In the genomic region with DNA sequence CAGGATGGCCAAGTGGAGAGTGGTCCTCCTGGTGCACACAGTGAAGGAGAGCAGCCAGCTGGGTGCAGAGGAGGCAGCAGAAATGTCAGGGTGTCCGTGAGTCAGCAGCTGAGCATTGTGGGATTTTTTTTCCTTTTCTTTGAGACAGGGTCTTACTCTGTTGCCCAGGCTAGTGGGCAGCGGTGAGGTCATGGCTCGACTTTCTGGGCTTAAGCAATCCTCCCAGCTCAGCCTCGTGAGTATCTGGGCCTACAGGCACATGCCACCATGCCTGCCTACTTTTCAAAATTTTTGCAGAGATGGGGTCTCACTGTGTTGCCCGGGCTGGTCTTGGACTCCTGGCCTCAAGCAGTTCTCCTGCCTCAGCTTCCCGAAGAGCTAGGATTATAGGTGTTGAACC, we compare ENCODE assay signal across 28 cellular contexts.
"Had no signal": no experiment of that assay in that cellular context is flagged by ENCODE, and none has a peak within 500 bp of the region (broad histone marks: within the 10 kb centered on the region; RNA-seq: fewer than 3 reads in every experiment).

No MANE protein-coding gene starts in this region.

- H3K27me3 ChIP-seq: adrenal gland, breast epithelium, colonic mucosa, dorsolateral prefrontal cortex, esophagus squamous epithelium, gastrocnemius medialis, left lung, neural progenitor cell, sigmoid colon, upper lobe of left lung had no signal

- H3K27me3 Mint-ChIP-seq: activated CD4-positive, alpha-beta memory T cell treated with anti-CD3 and anti-CD28 coated beads for 36 hours; activated CD8-positive, alpha-beta memory T cell treated with anti-CD3 and anti-CD28 coated beads, Interleukin-2, amount 10 ng/mL, durations not matched to agents 7 days and 5 days; activated naive CD4-positive, alpha-beta T cell treated with anti-CD3 and anti-CD28 coated beads, Interleukin-2, amount 50 U/mL, for 24 hours; naive B cell had no signal

- H3K4me1 ChIP-seq: colonic mucosa had no signal

- H3K9me3 Mint-ChIP-seq: activated CD4-positive, alpha-beta memory T cell treated with anti-CD3 and anti-CD28 coated beads for 36 hours; activated naive CD4-positive, alpha-beta T cell treated with anti-CD3 and anti-CD28 coated beads, Interleukin-2, amount 50 U/mL, for 24 hours; activated T-helper 1 cell treated with anti-CD3 and anti-CD28 coated beads, Interleukin-12 subunit alpha, Interleukin-12 subunit beta, Interleukin-2, Interleukin-4 antibody, amounts not matched to agents 30 ng/mL and 10 ng/mL and 1 ng/mL, durations not matched to agents 14 hours and 24 hours and 36 hours; naive B cell; neural progenitor cell had no signal

- H3K36me3 Mint-ChIP-seq: activated CD4-positive, alpha-beta memory T cell treated with anti-CD3 and anti-CD28 coated beads for 36 hours had no signal

- DNase-seq: activated CD4-positive, alpha-beta memory T cell treated with anti-CD3 and anti-CD28 coated beads for 36 hours; activated CD4-positive, alpha-beta T cell treated with anti-CD3 and anti-CD28 coated beads for 48 hours; activated CD8-positive, alpha-beta memory T cell treated with anti-CD3 and anti-CD28 coated beads, Interleukin-2, amount 10 ng/mL, durations not matched to agents 7 days and 5 days; activated gamma-delta T cell treated with Interleukin-2 at 50 U/mL for 16 hours; activated T-cell treated with anti-CD3 and anti-CD28 coated beads for 4 hours; adrenal gland; colonic mucosa; dorsolateral prefrontal cortex; esophagus squamous epithelium; gastrocnemius medialis; hippocampal formation; kidney glomerular epithelial cell; left lung; naive B cell; posterior cingulate gyrus; sigmoid colon; stimulated activated CD4-positive, alpha-beta T cell treated with anti-CD3 and anti-CD28 coated beads, Interleukin-15, amount 100 ng/mL, for 24 hours; stimulated activated naive CD4-positive, alpha-beta T cell treated with Interleukin-2 at 50 U/mL for 16 hours; T1000; upper lobe of left lung had no signal

- H2AFZ ChIP-seq: neural progenitor cell had no signal

- H3K27ac ChIP-seq: adrenal gland, breast epithelium, colonic mucosa, esophagus squamous epithelium, gastrocnemius medialis, left lung, neural progenitor cell, sigmoid colon, thoracic aorta, upper lobe of left lung had no signal

- H3K9ac ChIP-seq: neural progenitor cell had no signal

- FAIRE-seq: astrocyte had no signal

- H3K4me3 Mint-ChIP-seq: activated CD4-positive, alpha-beta memory T cell treated with anti-CD3 and anti-CD28 coated beads for 36 hours; activated CD8-positive, alpha-beta memory T cell treated with anti-CD3 and anti-CD28 coated beads, Interleukin-2, amount 10 ng/mL, durations not matched to agents 7 days and 5 days; activated naive CD4-positive, alpha-beta T cell treated with anti-CD3 and anti-CD28 coated beads, Interleukin-2, amount 50 U/mL, for 24 hours; activated T-helper 1 cell treated with anti-CD3 and anti-CD28 coated beads, Interleukin-12 subunit alpha, Interleukin-12 subunit beta, Interleukin-2, Interleukin-4 antibody, amounts not matched to agents 30 ng/mL and 10 ng/mL and 1 ng/mL, durations not matched to agents 14 hours and 24 hours and 36 hours; neural progenitor cell had no signal

- H3K36me3 ChIP-seq: adrenal gland, breast epithelium, colonic mucosa, esophagus squamous epithelium, gastrocnemius medialis, left lung, neural progenitor cell, sigmoid colon, thoracic aorta, upper lobe of left lung had no signal

- H3K9me3 ChIP-seq: adrenal gland, breast epithelium, colonic mucosa, esophagus squamous epithelium, gastrocnemius medialis, left lung, sigmoid colon, thoracic aorta, upper lobe of left lung had no signal

- H3K27ac Mint-ChIP-seq: activated CD4-positive, alpha-beta memory T cell treated with anti-CD3 and anti-CD28 coated beads for 36 hours; activated CD8-positive, alpha-beta memory T cell treated with anti-CD3 and anti-CD28 coated beads, Interleukin-2, amount 10 ng/mL, durations not matched to agents 7 days and 5 days; activated T-helper 1 cell treated with anti-CD3 and anti-CD28 coated beads, Interleukin-12 subunit alpha, Interleukin-12 subunit beta, Interleukin-2, Interleukin-4 antibody, amounts not matched to agents 30 ng/mL and 10 ng/mL and 1 ng/mL, durations not matched to agents 14 hours and 24 hours and 36 hours; neural progenitor cell had no signal

- H3K4me3 ChIP-seq: adrenal gland, breast epithelium, colonic mucosa, dorsolateral prefrontal cortex, esophagus squamous epithelium, gastrocnemius medialis, left lung, lung, neural progenitor cell, sigmoid colon, smooth muscle cell, thoracic aorta, upper lobe of left lung had no signal

- ATAC-seq: activated CD8-positive, alpha-beta memory T cell treated with anti-CD3 and anti-CD28 coated beads, Interleukin-2, amount 10 ng/mL, durations not matched to agents 7 days and 5 days; gastrocnemius medialis; left lung had no signal

- H3K4me2 ChIP-seq: neural progenitor cell, smooth muscle cell had no signal
